Comparison of ENCODE assay signal across 1 cellular context in genomic region chr2:1140389-1141003, GRCh38.
A peak's percentile ranks its signal among the peaks of the same experiment; 100 is the strongest.
TF ChIP-seq lines count a peak whose summit lies in the region.

No MANE protein-coding gene starts in this region.

TF ChIP-seq in SK-N-SH, 30 proteins besides CTCF, POLR2A, EP300 and RAD21 (continued from another document):
- no peak for TF ChIP-seq TEAD4 (IDR thresholded peaks at IDR 0.05; ENCODE audit: borderline replicate concordance, insufficient read depth)
- no peak for TF ChIP-seq TAF1 (IDR thresholded peaks at IDR 0.05; ENCODE audit: borderline replicate concordance, low read depth, low read length)
- 0 out of 2 replicates have a peak, but pooled peaks have one; percentile 42 for TF ChIP-seq FOXJ3 (CRISPR knock-in tag; IDR thresholded peaks at IDR 0.05)
- TF ChIP-seq YY1 (IDR thresholded peaks at IDR 0.05; ENCODE audit: low read depth) = no peak
